ENCODE assay signal across 1 cellular context in the genomic region with DNA sequence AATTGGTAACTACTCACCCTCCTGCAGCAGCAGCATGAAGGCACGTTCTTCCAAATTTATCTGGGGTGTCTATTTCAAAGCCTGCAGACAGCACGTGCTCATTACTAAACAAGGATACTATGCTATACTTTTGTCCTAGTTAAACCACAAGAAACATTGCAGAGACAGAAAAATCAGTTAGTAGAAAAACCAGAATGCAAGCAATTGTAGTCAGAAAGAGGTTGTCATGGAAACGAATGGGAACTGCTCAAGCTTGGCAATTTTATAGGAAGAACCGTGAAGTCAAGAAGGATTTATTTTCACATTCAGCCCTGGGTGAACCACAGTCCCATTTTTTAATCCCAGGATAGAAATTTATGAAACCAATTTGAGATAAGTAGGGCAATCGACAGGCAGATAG.
TF ChIP-seq lines count a peak whose summit lies in the region.

No MANE protein-coding gene starts in this region.

TF ChIP-seq in IMR-90, 13 proteins besides CTCF, POLR2A, EP300 and RAD21 (continued from another document):
- no peak for TF ChIP-seq ELK1 (IDR thresholded peaks at IDR 0.05; ENCODE audit: borderline replicate concordance, low read depth, low read length)
- TF ChIP-seq MXI1 (IDR thresholded peaks at IDR 0.05; ENCODE audit: borderline replicate concordance, low read depth, low read length) = no peak
